In genomic region chr20:32135983-32136515, GRCh38 we compare ENCODE assay signal across 24 cellular contexts.
"Had no signal": no experiment of that assay in that cellular context is flagged by ENCODE, and none has a peak within 500 bp of the region (broad histone marks: within the 10 kb centered on the region; RNA-seq: fewer than 3 reads in every experiment).

No MANE protein-coding gene starts in this region.

- H3K4me3 ChIP-seq: esophagus squamous epithelium, left lung, mucosa of descending colon, prostate gland, sigmoid colon, stomach, thyroid gland had no signal

- ATAC-seq: effector memory CD8-positive, alpha-beta T cell; left cardiac atrium; left lung; mucosa of descending colon; natural killer cell treated with Interleukin-12 subunit alpha and Interleukin-12 subunit beta and Interleukin-15 and Interleukin-18, amount 100 ng/mL, for 72 hours; right cardiac atrium; stimulated activated effector memory CD8-positive, alpha-beta T cell treated with anti-CD3 and anti-CD28 coated beads, Interleukin-12 subunit alpha, Interleukin-12 subunit beta, amount 100 ng/mL, for 72 hours had no signal

- H3K27ac ChIP-seq: esophagus squamous epithelium, left lung, neutrophil, prostate gland, sigmoid colon, stomach, thyroid gland had no signal

- H3K27ac Mint-ChIP-seq: effector memory CD8-positive, alpha-beta T cell; mesothelial cell of epicardium; naive B cell; natural killer cell treated with Interleukin-12 subunit alpha and Interleukin-12 subunit beta and Interleukin-15 and Interleukin-18, amount 100 ng/mL, for 72 hours; stimulated activated effector memory CD8-positive, alpha-beta T cell treated with anti-CD3 and anti-CD28 coated beads, Interleukin-12 subunit alpha, Interleukin-12 subunit beta, amount 100 ng/mL, for 72 hours; type B pancreatic cell had no signal

- H3K4me3 Mint-ChIP-seq: effector memory CD8-positive, alpha-beta T cell; mesothelial cell of epicardium; naive B cell; natural killer cell treated with Interleukin-12 subunit alpha and Interleukin-12 subunit beta and Interleukin-15 and Interleukin-18, amount 100 ng/mL, for 72 hours; neural crest cell; stimulated activated effector memory CD8-positive, alpha-beta T cell treated with anti-CD3 and anti-CD28 coated beads, Interleukin-12 subunit alpha, Interleukin-12 subunit beta, amount 100 ng/mL, for 72 hours; type B pancreatic cell had no signal

- H3K9me3 Mint-ChIP-seq: effector memory CD8-positive, alpha-beta T cell; mesothelial cell of epicardium; naive B cell; natural killer cell treated with Interleukin-12 subunit alpha and Interleukin-12 subunit beta and Interleukin-15 and Interleukin-18, amount 100 ng/mL, for 72 hours; neural crest cell; stimulated activated effector memory CD8-positive, alpha-beta T cell treated with anti-CD3 and anti-CD28 coated beads, Interleukin-12 subunit alpha, Interleukin-12 subunit beta, amount 100 ng/mL, for 72 hours; type B pancreatic cell had no signal

- H3K4me1 Mint-ChIP-seq: mesothelial cell of epicardium had no signal

- H3K27me3 Mint-ChIP-seq: effector memory CD8-positive, alpha-beta T cell; naive B cell; natural killer cell treated with Interleukin-12 subunit alpha and Interleukin-12 subunit beta and Interleukin-15 and Interleukin-18, amount 100 ng/mL, for 72 hours; type B pancreatic cell had no signal

- H3K27me3 ChIP-seq: esophagus squamous epithelium, left lung, neutrophil, sigmoid colon, stomach, thyroid gland had no signal

- H3K9me3 ChIP-seq: esophagus squamous epithelium, left lung, mucosa of descending colon, neutrophil, prostate gland, sigmoid colon, stomach, thyroid gland had no signal

- DNase-seq: cortex of kidney; effector memory CD8-positive, alpha-beta T cell; erythroblast; esophagus squamous epithelium; hypothalamus; left cardiac atrium; left lung; mesenchymal stem cell; mucosa of descending colon; naive B cell; right cardiac atrium; sigmoid colon; stimulated activated CD4-positive, alpha-beta T cell treated with anti-CD3 and anti-CD28 coated beads, Interleukin-2, amount 100 ng/mL, for 24 hours; stimulated activated CD4-positive, alpha-beta T cell treated with anti-CD3 and anti-CD28 coated beads, Interleukin-4, amount 100 ng/mL, for 24 hours; stimulated activated naive CD4-positive, alpha-beta T cell treated with Interleukin-2 at 50 U/mL for 16 hours; stomach; thyroid gland had no signal

- H3K4me1 ChIP-seq: esophagus squamous epithelium, left lung, prostate gland, stomach, thyroid gland had no signal
